In the genomic region with DNA sequence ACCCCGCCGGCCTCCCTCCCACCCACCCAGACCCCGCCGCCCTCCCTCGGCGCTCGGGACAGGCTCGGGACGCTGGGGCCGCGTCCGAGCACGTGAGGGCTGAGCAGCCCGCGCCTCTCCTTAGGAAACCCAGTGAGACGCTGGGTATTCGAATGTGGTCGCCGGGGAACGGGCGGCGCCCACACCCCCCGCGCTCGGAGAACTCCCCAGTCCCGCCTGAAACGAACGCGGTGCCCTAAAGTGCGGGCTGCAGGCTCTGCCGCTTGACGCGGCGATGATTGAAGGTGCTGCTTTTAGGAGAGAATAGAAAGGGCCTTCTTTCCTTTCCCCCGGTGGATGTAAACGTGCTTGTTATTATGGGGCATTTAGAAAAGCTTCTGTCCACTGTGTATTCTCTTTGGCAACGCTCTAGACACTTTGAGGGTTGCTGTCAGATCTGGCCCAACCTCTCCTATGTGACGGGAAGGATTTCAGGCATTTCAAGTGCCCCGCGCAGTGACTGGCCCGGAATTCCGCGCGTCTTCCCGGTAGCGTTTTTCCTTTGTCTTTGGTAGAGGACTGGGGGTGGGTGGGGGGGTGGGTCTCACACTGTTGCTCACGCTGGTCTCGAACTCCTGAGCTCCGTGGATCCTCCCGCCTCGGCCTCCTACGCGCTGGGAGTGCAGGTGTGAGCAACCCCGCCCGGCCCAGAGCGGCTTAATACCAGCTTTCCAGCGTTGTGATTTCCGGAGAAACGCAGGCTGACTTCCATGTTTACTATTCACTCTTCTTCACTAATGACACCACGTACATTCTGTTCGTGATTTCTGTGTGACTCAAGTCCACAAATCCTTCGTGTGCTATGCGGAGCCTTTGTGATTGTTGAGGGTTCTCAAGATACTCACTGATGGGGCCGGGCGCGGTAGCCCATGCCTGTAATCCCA, we compare ENCODE assay signal across 8 cellular contexts. TPM values are rescaled to one million over a fixed set of nuclear protein-coding genes. Genes with fewer than 3 reads are reported as not detected.
DNase-seq lines count a peak whose midpoint lies in the region; ATAC-seq and TF ChIP-seq lines count a peak whose summit lies in the region.

No MANE protein-coding gene starts in this region.

- H3K36me3 ChIP-seq in Peyer's patch, result no peaks in the 10 kb centered on the region
- H3K36me3 ChIP-seq in heart right ventricle, result no peaks in the 10 kb centered on the region
- H3K36me3 ChIP-seq in prostate gland, result no peaks in the 10 kb centered on the region

- H3K9me3 ChIP-seq in Peyer's patch, result no peaks in the 10 kb centered on the region
- no peaks in the 10 kb centered on the region for H3K9me3 ChIP-seq in heart right ventricle
- no peaks in the 10 kb centered on the region for H3K9me3 ChIP-seq in prostate gland

- in situ Hi-C loops in G401 (cut with HindIII; ENCODE audit: low sequenced_read_pairs), result no loop called here

- H3K36me3 Mint-ChIP-seq in activated naive CD4-positive, alpha-beta T cell treated with anti-CD3 and anti-CD28 coated beads, Interleukin-2, amount 50 U/mL, for 24 hours, result no peaks in the 10 kb centered on the region

- H3K4me1 ChIP-seq in Peyer's patch (peaks cover 5 to 21% (median 6%) of the 10 kb centered on the region in 4 donors), heart right ventricle (peaks cover 6 to 30% (median 15%) of the 10 kb centered on the region in 9 donors), prostate gland (replicated peaks) (no peaks in the 10 kb centered on the region)

- DNase-seq in G401 (ENCODE audit: low spot score) (peak; percentile 55), Peyer's patch (peak in 2 of 3 donors; percentile 42 to 69), heart right ventricle (peak in 1 of 2 donors; percentile 36), prostate gland (ENCODE audit: low spot score) (no peak), mucosa of gallbladder (ENCODE audit: low spot score) (no peak), putamen (ENCODE audit: low spot score) (no peak)

- H3K27ac ChIP-seq in Peyer's patch (peak overlapping the region; percentile 73 to 94 (median 86)), heart right ventricle (peak overlapping the region; percentile 74 to 89 (median 82)), prostate gland (peak overlapping the region; percentile 83 to 87)

- ATAC-seq in HG02678 (IDR thresholded peaks at IDR 0.05; ENCODE audit: unreplicated experiment) (peak; percentile 23), heart right ventricle (peak; percentile 39 to 55 (median 44))

- no peaks in the 10 kb centered on the region for H3K27me3 ChIP-seq in Peyer's patch
- no peaks in the 10 kb centered on the region for H3K27me3 ChIP-seq in heart right ventricle
- H3K27me3 ChIP-seq in prostate gland (replicated peaks; ENCODE audit: insufficient read depth), result no peaks in the 10 kb centered on the region

- H3K9me3 Mint-ChIP-seq in activated naive CD4-positive, alpha-beta T cell treated with anti-CD3 and anti-CD28 coated beads, Interleukin-2, amount 50 U/mL, for 24 hours, result no peaks in the 10 kb centered on the region

- intact Hi-C loops in heart right ventricle (cut with DNase I), result loop anchor here in 6 of 10 donors (1.0 to 10.0 kb wide), 7 partner anchors 22 to 145 kb away; partner anchors contain the start of genes FOXK2 (in 1 of the 6), NARF (in 1 of the 6) and TEX19 (in 1 of the 6)
- intact Hi-C loops in prostate gland (cut with DNase I), result loop anchor here (5.0 kb wide), 3 partner anchors 40 to 55 kb away; partner anchors contain the start of gene NARF

- no peak for TF ChIP-seq CTCF in Peyer's patch (IDR thresholded peaks at IDR 0.05)
- TF ChIP-seq CTCF in heart right ventricle (IDR thresholded peaks at IDR 0.05), result no peak
- no peak for TF ChIP-seq CTCF in prostate gland (IDR thresholded peaks at IDR 0.05)

- peak overlapping the region; percentile 89 for H3K4me3 Mint-ChIP-seq in activated naive CD4-positive, alpha-beta T cell treated with anti-CD3 and anti-CD28 coated beads, Interleukin-2, amount 50 U/mL, for 24 hours

- peaks cover 12% of the 10 kb centered on the region for H3K4me1 Mint-ChIP-seq in activated naive CD4-positive, alpha-beta T cell treated with anti-CD3 and anti-CD28 coated beads, Interleukin-2, amount 50 U/mL, for 24 hours

- 7 to 8% methylated on average over 62 to 66 of the region's 66 CpGs for WGBS in heart right ventricle, 2 donors
- 6% methylated on average over 66 of the region's 66 CpGs for WGBS in prostate gland

- peak overlapping the region; percentile 89 for H3K27ac Mint-ChIP-seq in activated naive CD4-positive, alpha-beta T cell treated with anti-CD3 and anti-CD28 coated beads, Interleukin-2, amount 50 U/mL, for 24 hours

- no peaks in the 10 kb centered on the region for H3K27me3 Mint-ChIP-seq in activated naive CD4-positive, alpha-beta T cell treated with anti-CD3 and anti-CD28 coated beads, Interleukin-2, amount 50 U/mL, for 24 hours

- H3K4me3 ChIP-seq in Peyer's patch (peak overlapping the region; percentile 51 to 79 (median 64)), heart right ventricle (peak overlapping the region; percentile 44 to 84 (median 68)), prostate gland (peak overlapping the region; percentile 65 to 68)

- TF ChIP-seq POLR2A in Peyer's patch (IDR thresholded peaks at IDR 0.05) (no peak), prostate gland (IDR thresholded peaks at IDR 0.05) (no peak)

RNA-seq across cellular contexts. Expression of gene FOXK2, which starts 21.8 kb away (rescaled TPM):
- 52.8 and 57.7 TPM in 2 replicates for total RNA-seq in G401 (2014; rRNA removed; shearing (Covaris generic))
- 10 to 100 TPM; 40.6 to 67.7 (median 61.1) TPM for total RNA-seq in Peyer's patch
- total RNA-seq in heart right ventricle, result 10 to 100 TPM; 27.5 to 66.6 (median 31.0) TPM
- 10 to 100 TPM; 16.5 to 24.7 TPM for polyA plus RNA-seq in heart right ventricle
- 10 to 100 TPM; 47.9 to 85.5 TPM for total RNA-seq in prostate gland
- 51.0 TPM for total RNA-seq in mucosa of gallbladder

RNA-seq across cellular contexts. Expression of gene NARF, which starts 39.2 kb away (rescaled TPM):
- 16.5 and 34.0 TPM in 2 replicates for total RNA-seq in G401 (2014; rRNA removed; shearing (Covaris generic))
- total RNA-seq in Peyer's patch (10 to 100 TPM; 31.9 to 81.7 (median 52.0) TPM), heart right ventricle (10 to 100 TPM; 48.4 to 74.8 (median 60.4) TPM), prostate gland (10 to 100 TPM; 38.4 to 68.1 TPM), mucosa of gallbladder (80.0 TPM)
- 100 to 1,000 TPM in 1 of 2 donors, 10 to 100 TPM in 1; 68.7 to 179 TPM for polyA plus RNA-seq in heart right ventricle

RNA-seq across cellular contexts. Expression of gene CYBC1, which starts 47.2 kb away (rescaled TPM):
- total RNA-seq in G401 (2014; rRNA removed; shearing (Covaris generic)), result 48.7 and 64.5 TPM in 2 replicates
- total RNA-seq in Peyer's patch (100 to 1,000 TPM in 1 of 4 donors, 10 to 100 TPM in 3; 79.2 to 103 (median 88.0) TPM), heart right ventricle (10 to 100 TPM; 13.4 to 56.6 (median 20.5) TPM), prostate gland (10 to 100 TPM; 74.3 to 81.8 TPM), mucosa of gallbladder (114 TPM)
- polyA plus RNA-seq in heart right ventricle, result 10 to 100 TPM; 26.3 to 32.5 TPM

Comparison
In these comparisons a context has a peak if more than half of its experiments do, and no peak if none do; other contexts are left out.
1. DNase-seq: peak in G401 (single experiment) and Peyer's patch (2 of 3); none in prostate gland (single experiment), mucosa of gallbladder (single experiment) and putamen (single experiment).
2. Peak in every context shown above with its lines, with median percentiles within 50 percentile points of each other: H3K27ac ChIP-seq and H3K4me3 ChIP-seq.